1 cellular context compared by ENCODE assay signal in the genomic region with DNA sequence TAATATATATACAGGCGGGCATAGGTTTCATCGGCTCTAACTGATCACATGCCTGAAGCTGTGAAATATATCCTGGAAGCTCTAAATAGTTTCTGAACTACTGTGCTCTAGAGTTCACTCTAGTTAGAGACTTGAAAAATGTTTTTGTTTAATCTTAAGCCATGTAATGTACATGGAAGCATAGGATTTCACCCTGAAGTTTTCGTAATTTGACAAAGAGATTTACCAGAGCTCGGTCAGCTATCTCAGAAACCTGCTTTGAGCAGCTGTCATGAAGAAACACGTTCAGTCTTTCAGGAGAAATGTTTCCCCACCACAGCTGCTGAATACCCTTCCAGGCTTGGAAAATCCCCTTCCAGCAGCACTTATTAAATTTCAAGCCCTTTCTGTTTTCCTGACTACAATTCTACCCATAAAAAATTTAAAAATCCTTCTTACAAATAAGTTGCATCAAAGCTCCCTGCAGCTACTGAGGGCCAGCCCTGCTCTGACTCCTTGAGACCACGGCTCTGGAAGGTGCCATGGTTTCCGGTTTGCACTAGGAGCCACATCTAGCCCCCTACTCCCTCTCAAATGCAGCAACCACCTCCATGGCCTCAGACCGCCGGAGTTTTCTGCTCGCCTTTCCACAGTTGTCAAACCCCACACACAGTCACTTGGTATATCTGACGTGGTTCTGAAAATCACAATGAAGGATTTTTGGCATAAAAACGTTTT.
TF ChIP-seq lines count a peak whose summit lies in the region.

No MANE protein-coding gene starts in this region.

TF ChIP-seq in GM23338, 12 proteins besides CTCF, POLR2A, EP300 and RAD21 (continued from another document):
- TF ChIP-seq, protein P1, sequence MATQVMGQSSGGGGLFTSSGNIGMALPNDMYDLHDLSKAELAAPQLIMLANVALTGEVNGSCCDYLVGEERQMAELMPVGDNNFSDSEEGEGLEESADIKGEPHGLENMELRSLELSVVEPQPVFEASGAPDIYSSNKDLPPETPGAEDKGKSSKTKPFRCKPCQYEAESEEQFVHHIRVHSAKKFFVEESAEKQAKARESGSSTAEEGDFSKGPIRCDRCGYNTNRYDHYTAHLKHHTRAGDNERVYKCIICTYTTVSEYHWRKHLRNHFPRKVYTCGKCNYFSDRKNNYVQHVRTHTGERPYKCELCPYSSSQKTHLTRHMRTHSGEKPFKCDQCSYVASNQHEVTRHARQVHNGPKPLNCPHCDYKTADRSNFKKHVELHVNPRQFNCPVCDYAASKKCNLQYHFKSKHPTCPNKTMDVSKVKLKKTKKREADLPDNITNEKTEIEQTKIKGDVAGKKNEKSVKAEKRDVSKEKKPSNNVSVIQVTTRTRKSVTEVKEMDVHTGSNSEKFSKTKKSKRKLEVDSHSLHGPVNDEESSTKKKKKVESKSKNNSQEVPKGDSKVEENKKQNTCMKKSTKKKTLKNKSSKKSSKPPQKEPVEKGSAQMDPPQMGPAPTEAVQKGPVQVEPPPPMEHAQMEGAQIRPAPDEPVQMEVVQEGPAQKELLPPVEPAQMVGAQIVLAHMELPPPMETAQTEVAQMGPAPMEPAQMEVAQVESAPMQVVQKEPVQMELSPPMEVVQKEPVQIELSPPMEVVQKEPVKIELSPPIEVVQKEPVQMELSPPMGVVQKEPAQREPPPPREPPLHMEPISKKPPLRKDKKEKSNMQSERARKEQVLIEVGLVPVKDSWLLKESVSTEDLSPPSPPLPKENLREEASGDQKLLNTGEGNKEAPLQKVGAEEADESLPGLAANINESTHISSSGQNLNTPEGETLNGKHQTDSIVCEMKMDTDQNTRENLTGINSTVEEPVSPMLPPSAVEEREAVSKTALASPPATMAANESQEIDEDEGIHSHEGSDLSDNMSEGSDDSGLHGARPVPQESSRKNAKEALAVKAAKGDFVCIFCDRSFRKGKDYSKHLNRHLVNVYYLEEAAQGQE (IDR thresholded peaks at IDR 0.05; ENCODE audit: unreplicated experiment): no peak
- no peak for TF ChIP-seq ZNF331 (CRISPR knock-in tag; IDR thresholded peaks at IDR 0.05; ENCODE audit: low read depth)
- no peak for TF ChIP-seq CREB1 (CRISPR knock-in tag; IDR thresholded peaks at IDR 0.05; ENCODE audit: low read depth)
- no peak for TF ChIP-seq ZNF462 (CRISPR knock-in tag; IDR thresholded peaks at IDR 0.05)
- TF ChIP-seq NANOG (IDR thresholded peaks at IDR 0.05; ENCODE audit: borderline replicate concordance): no peak
- TF ChIP-seq, protein P2, sequence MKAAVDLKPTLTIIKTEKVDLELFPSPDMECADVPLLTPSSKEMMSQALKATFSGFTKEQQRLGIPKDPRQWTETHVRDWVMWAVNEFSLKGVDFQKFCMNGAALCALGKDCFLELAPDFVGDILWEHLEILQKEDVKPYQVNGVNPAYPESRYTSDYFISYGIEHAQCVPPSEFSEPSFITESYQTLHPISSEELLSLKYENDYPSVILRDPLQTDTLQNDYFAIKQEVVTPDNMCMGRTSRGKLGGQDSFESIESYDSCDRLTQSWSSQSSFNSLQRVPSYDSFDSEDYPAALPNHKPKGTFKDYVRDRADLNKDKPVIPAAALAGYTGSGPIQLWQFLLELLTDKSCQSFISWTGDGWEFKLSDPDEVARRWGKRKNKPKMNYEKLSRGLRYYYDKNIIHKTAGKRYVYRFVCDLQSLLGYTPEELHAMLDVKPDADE (IDR thresholded peaks at IDR 0.05): no peak
- no peak for TF ChIP-seq STAT1 (IDR thresholded peaks at IDR 0.05; ENCODE audit: unreplicated experiment)
- TF ChIP-seq JUNB (IDR thresholded peaks at IDR 0.05; ENCODE audit: unreplicated experiment): no peak
- TF ChIP-seq EZH2 (IDR thresholded peaks at IDR 0.05; ENCODE audit: low read depth, unreplicated experiment): no peak
